In the genomic region with DNA sequence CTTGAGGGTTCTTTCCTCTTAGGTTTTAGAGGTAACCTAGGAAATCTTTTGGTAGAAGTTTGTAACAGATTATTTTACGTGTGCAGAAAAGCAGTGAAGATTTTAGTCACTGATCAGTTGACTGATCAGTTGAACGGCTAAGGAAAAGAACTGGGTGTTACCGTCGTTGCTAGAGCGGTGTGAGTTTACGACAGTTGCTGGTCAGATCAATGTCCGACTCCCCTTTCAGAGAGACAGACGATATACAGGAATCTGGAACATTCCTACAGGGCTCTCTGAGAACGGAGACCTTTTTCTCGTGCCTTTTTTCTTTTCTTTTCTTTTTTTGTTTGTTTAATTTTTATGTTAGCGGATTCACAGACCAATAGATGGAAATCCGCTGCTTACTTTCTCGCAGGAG, we compare ENCODE assay signal across 10 cellular contexts.
DNase-seq lines count a peak whose midpoint lies in the region; ATAC-seq, FAIRE-seq and TF ChIP-seq lines count a peak whose summit lies in the region.
"Had no signal": no experiment of that assay in that cellular context is flagged by ENCODE, and none has a peak within 500 bp of the region (broad histone marks: within the 10 kb centered on the region; RNA-seq: fewer than 3 reads in every experiment).

No MANE protein-coding gene starts in this region.

- no peak for TF ChIP-seq CTCF in GM12878 (IDR thresholded peaks at IDR 0.05 in 2 of 3, conservative IDR thresholded peaks at IDR 0.05 in 1 of 3; ENCODE audit: control insufficient read depth in 2 of 3, extremely low read depth in 1 of 3, insufficient read depth in 1 of 3, low read depth in 3 of 3, low read length in 3 of 3)
- TF ChIP-seq CTCF in mesothelial cell of epicardium (IDR thresholded peaks at IDR 0.05; ENCODE audit: unreplicated experiment): no peak

- H3K27ac Mint-ChIP-seq in mesothelial cell of epicardium: peak overlapping the region; percentile 74

- no peaks in the 10 kb centered on the region for H3K36me3 Mint-ChIP-seq in mesothelial cell of epicardium

- no peaks in the 10 kb centered on the region for H3K9me3 ChIP-seq in HUES48 (ENCODE audit: control insufficient read depth, insufficient read depth, low read length)
- no peaks in the 10 kb centered on the region; the same call in 2 of the 3 replicates for H3K9me3 ChIP-seq in GM12878 (replicated peaks; ENCODE audit: control insufficient read depth, insufficient read depth, low read length)
- H3K9me3 ChIP-seq: upper lobe of right lung had no signal

- H3K79me2 ChIP-seq in GM12878 (ENCODE audit: control insufficient read depth, insufficient read depth, low read length): no peaks in the 10 kb centered on the region

- in situ Hi-C loops in GM12878 (cut with MboI): no loop called here

- SMC1A ChIA-PET in GM12878 (lab: Charles Lee; ENCODE audit: uncharacterized antibody, unreplicated experiment): no interaction called here

- H3K4me3 ChIP-seq in HUES48 (ENCODE audit: low read depth, low read length) (peak overlapping the region; percentile 85), GM12878 (peak overlapping the region; percentile 75)
- H3K4me3 ChIP-seq: upper lobe of right lung had no signal

- H3K27ac ChIP-seq in HUES48 (ENCODE audit: low read depth, low read length): no peak overlapping the region
- no peak overlapping the region for H3K27ac ChIP-seq in GM12878 (ENCODE audit: control insufficient read depth, insufficient read depth)
- H3K27ac ChIP-seq: upper lobe of right lung had no signal

- peak overlapping the region; percentile 58 for H2AFZ ChIP-seq in GM12878 (ENCODE audit: control insufficient read depth, low read depth, low read length)

- ATAC-seq in GM12878 (peak; percentile 10; the same call in 1 of the 3 replicates), GM19351 (IDR thresholded peaks at IDR 0.05; ENCODE audit: unreplicated experiment) (no peak)
- ATAC-seq: upper lobe of right lung had no signal

- 8% methylated on average over 13 of the region's 13 CpGs for WGBS in GM12878 (ENCODE audit: insufficient coverage, insufficient replicate concordance, low lambda C conversion rate, missing lambda C conversion rate)

- DNase-seq in Daoy (ENCODE audit: low read depth) (peak; percentile 43), GM12878 (ENCODE audit: low read depth, low spot score) (no peak), mesothelial cell of epicardium (ENCODE audit: low spot score in 2 of 2, unreplicated experiment in 2 of 2) (no peak), RPMI8226 (no peak), mucosa of gallbladder (ENCODE audit: low spot score) (no peak)
- no peak for DNase-seq in activated effector memory CD4-positive, alpha-beta T cell treated with anti-CD3 and anti-CD28 coated beads, Interleukin-2, amount 50 U/mL, for 16 hours
- DNase-seq: activated T-cell treated with anti-CD3 and anti-CD28 coated beads for 4 hours, upper lobe of right lung had no signal

- peaks cover 23% of the 10 kb centered on the region for H3K4me1 Mint-ChIP-seq in mesothelial cell of epicardium

- H3K4me2 ChIP-seq in GM12878 (ENCODE audit: control insufficient read depth, insufficient read depth): peak overlapping the region; percentile 85

- no peak for FAIRE-seq in GM12878 (lab: Jason Lieb, UNC)

- BruUV-seq in GM12878 (replicated peaks; lab: Mats Ljungman, UMichigan): no TSS peak

- POLR2A ChIA-PET in GM12878 (lab: Charles Lee): no interaction called here

- H3K27me3 ChIP-seq in HUES48 (ENCODE audit: control insufficient read depth, insufficient read depth, low read length): no peaks in the 10 kb centered on the region
- H3K27me3 ChIP-seq in GM12878 (replicated peaks in 1 of 2; ENCODE audit: control insufficient read depth in 2 of 2, insufficient read depth in 2 of 2, low read length in 1 of 2): no peaks in the 10 kb centered on the region

- intact Hi-C loops in GM12878 (cut with micrococcal nuclease; ENCODE audit: unreplicated experiment): loop anchor here (5.0 kb wide), 3 partner anchors 147 to 443 kb away; no protein-coding TSS in a partner anchor

- H3K9me3 Mint-ChIP-seq in mesothelial cell of epicardium: no peaks in the 10 kb centered on the region

- H3K27me3 Mint-ChIP-seq in mesothelial cell of epicardium (ENCODE audit: low read depth): peaks cover 20% of the 10 kb centered on the region

- CTCF ChIA-PET in GM12878 (lab: Yijun Ruan, JAX): no interaction called here

- no peak for TF ChIP-seq RAD21 in GM12878 (IDR thresholded peaks at IDR 0.05; ENCODE audit: insufficient read depth, low read depth, low read length)

- H4K20me1 ChIP-seq in GM12878 (ENCODE audit: control insufficient read depth, insufficient read depth): no peaks in the 10 kb centered on the region

- peak overlapping the region; percentile 83 for H3K4me3 Mint-ChIP-seq in mesothelial cell of epicardium

- no peak for TF ChIP-seq EP300 in GM12878 (IDR thresholded peaks at IDR 0.05; ENCODE audit: borderline replicate concordance in 1 of 2, control insufficient read depth in 1 of 2, low read depth in 2 of 2, low read length in 2 of 2)

- H3K4me1 ChIP-seq in HUES48 (ENCODE audit: control insufficient read depth, insufficient read depth, low read length) (peaks cover 3% of the 10 kb centered on the region; the same call in 1 of the 2 replicates), GM12878 (ENCODE audit: control insufficient read depth, insufficient read depth, low read length) (peaks cover 6% of the 10 kb centered on the region; the same call in 1 of the 2 replicates)
- H3K4me1 ChIP-seq: upper lobe of right lung had no signal

- RAD21 ChIA-PET in GM12878 (lab: Charles Lee; ENCODE audit: unreplicated experiment): no interaction called here

- H3K36me3 ChIP-seq in HUES48 (ENCODE audit: control insufficient read depth, insufficient read depth, low read length) (no peaks in the 10 kb centered on the region), GM12878 (ENCODE audit: control insufficient read depth in 2 of 2, insufficient read depth in 2 of 2, low read length in 1 of 2) (no peaks in the 10 kb centered on the region)
- H3K36me3 ChIP-seq: upper lobe of right lung had no signal

- no peak for TF ChIP-seq POLR2A in GM12878 (IDR thresholded peaks at IDR 0.05; ENCODE audit: low read depth, low read length)

- peak overlapping the region; percentile 14 for H3K9ac ChIP-seq in HUES48 (ENCODE audit: low read depth, low read length)
- H3K9ac ChIP-seq in GM12878 (ENCODE audit: control insufficient read depth, insufficient read depth, low read length): peak overlapping the region; percentile 36

TF ChIP-seq in GM12878, 131 proteins besides CTCF, POLR2A, EP300 and RAD21:
- TF ChIP-seq PAX5 (IDR thresholded peaks at IDR 0.05; ENCODE audit: borderline replicate concordance, low read depth, low read length) (no peak), FOS (IDR thresholded peaks at IDR 0.05; ENCODE audit: borderline replicate concordance, extremely low read depth, insufficient read length) (no peak), STAT1 (conservative IDR thresholded peaks at IDR 0.05) (no peak)
